Comparison of ENCODE assay signal across 3 cellular contexts in genomic region chr7:6123843-6124242, GRCh38.
"Had no signal": no experiment of that assay in that cellular context is flagged by ENCODE, and none has a peak within 500 bp of the region (broad histone marks: within the 10 kb centered on the region; RNA-seq: fewer than 3 reads in every experiment).

No MANE protein-coding gene starts in this region.

- DNase-seq: GDM1, GF-D8 had no signal

- H3K4me3 ChIP-seq: GM12878 had no signal
